ENCODE assay signal across 8 cellular contexts in the genomic region with DNA sequence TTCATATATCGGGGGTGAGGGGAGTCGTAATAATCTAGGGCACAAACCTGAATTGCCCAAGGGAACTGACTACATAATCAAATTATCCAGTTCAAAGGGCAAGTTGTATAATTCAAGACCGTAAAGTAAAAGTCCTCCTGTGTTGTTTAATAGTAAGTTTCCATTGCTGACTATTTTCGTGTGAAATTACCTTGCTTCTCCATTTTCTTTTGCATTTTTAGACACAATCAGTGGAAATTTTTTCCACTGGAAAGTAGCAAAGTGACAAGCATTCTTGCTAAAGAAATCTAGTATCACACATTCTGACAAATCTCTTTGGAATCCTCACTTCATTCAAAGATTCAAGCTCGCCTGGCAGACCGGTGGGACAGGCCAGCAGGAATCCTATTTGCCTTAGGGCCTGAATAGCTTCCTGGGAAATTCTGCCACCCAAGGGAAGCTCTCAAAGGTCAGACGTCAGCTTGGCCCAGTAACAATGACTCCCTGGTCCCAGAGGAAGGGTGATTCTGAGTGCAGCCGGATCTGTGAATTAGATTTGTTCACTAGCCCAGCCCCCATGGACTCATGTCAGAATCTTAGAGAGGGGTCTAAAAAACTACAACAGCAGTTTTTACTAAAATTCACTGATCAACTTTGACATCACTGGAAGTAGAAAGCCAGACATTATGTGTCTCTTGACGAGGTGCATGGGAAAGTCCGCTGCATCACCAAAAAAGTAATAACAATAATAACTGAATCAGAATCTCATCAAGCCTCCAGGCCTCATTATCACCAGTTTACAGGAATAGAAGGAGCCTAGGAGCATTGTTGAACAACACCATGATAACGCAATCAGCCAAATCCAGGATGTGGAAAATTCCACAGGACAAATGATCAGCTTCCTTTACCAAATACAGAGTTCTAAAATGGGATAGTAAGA.
DNase-seq lines count a peak whose midpoint lies in the region; ATAC-seq, FAIRE-seq and TF ChIP-seq lines count a peak whose summit lies in the region.
"Had no signal": no experiment of that assay in that cellular context is flagged by ENCODE, and none has a peak within 500 bp of the region (broad histone marks: within the 10 kb centered on the region; RNA-seq: fewer than 3 reads in every experiment).

No MANE protein-coding gene starts in this region.

- TF ChIP-seq CTCF in colonic mucosa (IDR thresholded peaks at IDR 0.05), result no peak
- no peak for TF ChIP-seq CTCF in left lung (IDR thresholded peaks at IDR 0.05)
- no peak for TF ChIP-seq CTCF in lower leg skin (IDR thresholded peaks at IDR 0.05)

- peak; percentile 13 for DNase-seq in HuH-7.5 (ENCODE audit: low spot score)
- DNase-seq in colonic mucosa, result peak; percentile 32
- DNase-seq in left lung, result peak in 1 of 2 donors; percentile 36
- DNase-seq in urothelium cell line (ENCODE audit: low spot score), result peak; percentile 67
- no peak for DNase-seq in activated CD8-positive, alpha-beta memory T cell treated with anti-CD3 and anti-CD28 coated beads for 24 hours
- no peak for DNase-seq in lower leg skin (ENCODE audit: low spot score in 2 of 2)
- DNase-seq: naive B cell had no signal

- ATAC-seq in left lung (peak; percentile 67), HG02610 (IDR thresholded peaks at IDR 0.05; ENCODE audit: unreplicated experiment) (no peak)

- FAIRE-seq in urothelium cell line (lab: Jason Lieb, UNC), result no peak

- WGBS in lower leg skin, 2 donors, result 35 to 44% methylated on average over 11 of the region's 11 CpGs

- H3K36me3 ChIP-seq in colonic mucosa (no peaks in the 10 kb centered on the region), left lung (no peaks in the 10 kb centered on the region)

- no peak for TF ChIP-seq POLR2A in lower leg skin (IDR thresholded peaks at IDR 0.05)

- H3K9ac ChIP-seq in colonic mucosa (ENCODE audit: low read depth in 2 of 2, low read length in 2 of 2), result no peak overlapping the region

- intact Hi-C loops in colonic mucosa (cut with DNase I), result no loop called here
- intact Hi-C loops in left lung (cut with DNase I), result no loop called here
- intact Hi-C loops in lower leg skin (cut with DNase I; ENCODE audit: low total_unique reads), result no loop called here

- H3K4me1 ChIP-seq in colonic mucosa (peaks cover 6% of the 10 kb centered on the region), left lung (peaks cover 0 to 7% of the 10 kb centered on the region in 2 donors)

- H3K4me3 ChIP-seq in colonic mucosa, result no peak overlapping the region
- no peak overlapping the region for H3K4me3 ChIP-seq in left lung
- H3K4me3 ChIP-seq in lower leg skin (ENCODE audit: low read depth, poor library complexity, severe bottlenecking), result no peak overlapping the region

- peak overlapping the region; percentile 29 for H3K27ac ChIP-seq in colonic mucosa
- H3K27ac ChIP-seq in left lung, result peak overlapping the region; percentile 50 to 69

- no peaks in the 10 kb centered on the region for H3K9me3 ChIP-seq in colonic mucosa
- no peaks in the 10 kb centered on the region for H3K9me3 ChIP-seq in left lung

- H3K27me3 ChIP-seq in colonic mucosa, result no peaks in the 10 kb centered on the region
- no peaks in the 10 kb centered on the region for H3K27me3 ChIP-seq in left lung

Comparison
In these comparisons a context has a peak if more than half of its experiments do, and no peak if none do; other contexts are left out.
1. DNase-seq: peak in HuH-7.5 (single experiment), colonic mucosa (single experiment) and urothelium cell line (single experiment); none in activated CD8-positive, alpha-beta memory T cell treated with anti-CD3 and anti-CD28 coated beads for 24 hours (single experiment) and lower leg skin (0 of 2).